1 cellular context compared by ENCODE assay signal in the genomic region with DNA sequence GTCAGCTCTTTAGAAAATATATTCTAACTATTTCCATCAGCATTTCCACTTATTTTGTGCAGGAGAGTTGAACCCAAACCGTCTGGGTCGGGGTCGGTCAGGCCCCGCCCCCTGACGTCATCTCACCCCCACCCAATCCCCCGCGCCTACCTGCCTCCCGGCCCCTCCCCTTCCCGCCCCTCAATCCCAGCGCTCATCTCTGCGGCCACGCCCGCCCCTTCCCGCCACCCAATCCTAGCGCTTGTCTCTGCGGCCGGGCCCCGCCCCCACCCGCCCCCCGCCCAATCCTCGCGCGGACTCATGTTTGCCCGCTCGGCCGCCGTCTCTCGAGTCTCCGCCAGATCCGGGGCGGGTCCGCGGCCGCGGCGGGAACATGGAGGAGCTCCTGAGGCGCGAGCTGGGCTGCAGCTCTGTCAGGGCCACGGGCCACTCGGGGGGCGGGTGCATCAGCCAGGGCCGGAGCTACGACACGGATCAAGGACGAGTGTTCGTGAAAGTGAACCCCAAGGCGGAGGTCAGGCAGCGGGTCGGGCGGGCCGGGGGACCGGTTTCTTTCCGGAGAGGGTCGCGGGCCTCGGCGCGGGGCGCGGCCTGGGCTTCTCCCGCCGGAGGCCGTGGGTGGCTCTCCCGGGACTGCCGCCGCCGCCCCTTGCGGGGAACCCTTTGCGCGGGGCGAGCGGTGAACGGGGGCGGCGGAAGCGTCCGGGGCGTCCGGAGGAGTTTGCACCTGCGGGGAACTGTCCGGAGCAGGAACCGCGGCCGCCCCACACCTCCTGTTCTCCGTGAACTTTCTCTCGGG.
TF ChIP-seq lines count a peak whose summit lies in the region.

A gene with protein sequence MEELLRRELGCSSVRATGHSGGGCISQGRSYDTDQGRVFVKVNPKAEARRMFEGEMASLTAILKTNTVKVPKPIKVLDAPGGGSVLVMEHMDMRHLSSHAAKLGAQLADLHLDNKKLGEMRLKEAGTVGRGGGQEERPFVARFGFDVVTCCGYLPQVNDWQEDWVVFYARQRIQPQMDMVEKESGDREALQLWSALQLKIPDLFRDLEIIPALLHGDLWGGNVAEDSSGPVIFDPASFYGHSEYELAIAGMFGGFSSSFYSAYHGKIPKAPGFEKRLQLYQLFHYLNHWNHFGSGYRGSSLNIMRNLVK (plus strand): TSS at position 324 of the 799 bp plus-strand sequence. CDS start 50 bp downstream, at position 374.

TF ChIP-seq in HepG2, 621 proteins besides CTCF, POLR2A, EP300 and RAD21 (continued from another document and continues in another):
- TF ChIP-seq, protein P1, sequence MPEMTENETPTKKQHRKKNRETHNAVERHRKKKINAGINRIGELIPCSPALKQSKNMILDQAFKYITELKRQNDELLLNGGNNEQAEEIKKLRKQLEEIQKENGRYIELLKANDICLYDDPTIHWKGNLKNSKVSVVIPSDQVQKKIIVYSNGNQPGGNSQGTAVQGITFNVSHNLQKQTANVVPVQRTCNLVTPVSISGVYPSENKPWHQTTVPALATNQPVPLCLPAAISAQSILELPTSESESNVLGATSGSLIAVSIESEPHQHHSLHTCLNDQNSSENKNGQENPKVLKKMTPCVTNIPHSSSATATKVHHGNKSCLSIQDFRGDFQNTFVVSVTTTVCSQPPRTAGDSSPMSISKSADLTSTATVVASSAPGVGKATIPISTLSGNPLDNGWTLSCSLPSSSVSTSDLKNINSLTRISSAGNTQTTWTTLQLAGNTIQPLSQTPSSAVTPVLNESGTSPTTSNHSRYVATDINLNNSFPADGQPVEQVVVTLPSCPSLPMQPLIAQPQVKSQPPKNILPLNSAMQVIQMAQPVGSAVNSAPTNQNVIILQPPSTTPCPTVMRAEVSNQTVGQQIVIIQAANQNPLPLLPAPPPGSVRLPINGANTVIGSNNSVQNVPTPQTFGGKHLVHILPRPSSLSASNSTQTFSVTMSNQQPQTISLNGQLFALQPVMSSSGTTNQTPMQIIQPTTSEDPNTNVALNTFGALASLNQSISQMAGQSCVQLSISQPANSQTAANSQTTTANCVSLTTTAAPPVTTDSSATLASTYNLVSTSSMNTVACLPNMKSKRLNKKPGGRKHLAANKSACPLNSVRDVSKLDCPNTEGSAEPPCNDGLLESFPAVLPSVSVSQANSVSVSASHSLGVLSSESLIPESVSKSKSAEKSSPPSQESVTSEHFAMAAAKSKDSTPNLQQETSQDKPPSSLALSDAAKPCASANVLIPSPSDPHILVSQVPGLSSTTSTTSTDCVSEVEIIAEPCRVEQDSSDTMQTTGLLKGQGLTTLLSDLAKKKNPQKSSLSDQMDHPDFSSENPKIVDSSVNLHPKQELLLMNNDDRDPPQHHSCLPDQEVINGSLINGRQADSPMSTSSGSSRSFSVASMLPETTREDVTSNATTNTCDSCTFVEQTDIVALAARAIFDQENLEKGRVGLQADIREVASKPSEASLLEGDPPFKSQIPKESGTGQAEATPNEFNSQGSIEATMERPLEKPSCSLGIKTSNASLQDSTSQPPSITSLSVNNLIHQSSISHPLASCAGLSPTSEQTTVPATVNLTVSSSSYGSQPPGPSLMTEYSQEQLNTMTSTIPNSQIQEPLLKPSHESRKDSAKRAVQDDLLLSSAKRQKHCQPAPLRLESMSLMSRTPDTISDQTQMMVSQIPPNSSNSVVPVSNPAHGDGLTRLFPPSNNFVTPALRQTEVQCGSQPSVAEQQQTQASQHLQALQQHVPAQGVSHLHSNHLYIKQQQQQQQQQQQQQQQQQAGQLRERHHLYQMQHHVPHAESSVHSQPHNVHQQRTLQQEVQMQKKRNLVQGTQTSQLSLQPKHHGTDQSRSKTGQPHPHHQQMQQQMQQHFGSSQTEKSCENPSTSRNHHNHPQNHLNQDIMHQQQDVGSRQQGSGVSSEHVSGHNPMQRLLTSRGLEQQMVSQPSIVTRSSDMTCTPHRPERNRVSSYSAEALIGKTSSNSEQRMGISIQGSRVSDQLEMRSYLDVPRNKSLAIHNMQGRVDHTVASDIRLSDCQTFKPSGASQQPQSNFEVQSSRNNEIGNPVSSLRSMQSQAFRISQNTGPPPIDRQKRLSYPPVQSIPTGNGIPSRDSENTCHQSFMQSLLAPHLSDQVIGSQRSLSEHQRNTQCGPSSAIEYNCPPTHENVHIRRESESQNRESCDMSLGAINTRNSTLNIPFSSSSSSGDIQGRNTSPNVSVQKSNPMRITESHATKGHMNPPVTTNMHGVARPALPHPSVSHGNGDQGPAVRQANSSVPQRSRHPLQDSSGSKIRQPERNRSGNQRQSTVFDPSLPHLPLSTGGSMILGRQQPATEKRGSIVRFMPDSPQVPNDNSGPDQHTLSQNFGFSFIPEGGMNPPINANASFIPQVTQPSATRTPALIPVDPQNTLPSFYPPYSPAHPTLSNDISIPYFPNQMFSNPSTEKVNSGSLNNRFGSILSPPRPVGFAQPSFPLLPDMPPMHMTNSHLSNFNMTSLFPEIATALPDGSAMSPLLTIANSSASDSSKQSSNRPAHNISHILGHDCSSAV (CRISPR knock-in tag; IDR thresholded peaks at IDR 0.05; ENCODE audit: borderline replicate concordance), result 0 out of 2 replicates have a peak, but pooled peaks have one; percentile 43
- TF ChIP-seq MTA1 (CRISPR knock-in tag; IDR thresholded peaks at IDR 0.05; ENCODE audit: borderline replicate concordance) (0 out of 2 replicates have a peak, but pooled peaks have one; percentile 40), ZNF749 (CRISPR knock-in tag; IDR thresholded peaks at IDR 0.05; ENCODE audit: borderline replicate concordance) (0 out of 2 replicates have a peak, but pooled peaks have one; percentile 18), NR1H2 (CRISPR knock-in tag; IDR thresholded peaks at IDR 0.05; ENCODE audit: borderline replicate concordance, low read depth) (no peak), ZNF709 (CRISPR knock-in tag; IDR thresholded peaks at IDR 0.05) (0 out of 2 replicates have a peak, but pooled peaks have one; percentile 57), CBX1 (IDR thresholded peaks at IDR 0.05; ENCODE audit: low read depth) (no peak), ZSCAN12 (CRISPR knock-in tag; IDR thresholded peaks at IDR 0.05) (no peak), ZBTB21 (CRISPR knock-in tag; IDR thresholded peaks at IDR 0.05) (no peak), RFXAP (CRISPR knock-in tag; IDR thresholded peaks at IDR 0.05; ENCODE audit: borderline replicate concordance) (no peak; the same call in 1 of the 2 replicates), ZNF441 (CRISPR knock-in tag; IDR thresholded peaks at IDR 0.05; ENCODE audit: borderline replicate concordance) (no peak), KDM5A (IDR thresholded peaks at IDR 0.05; ENCODE audit: borderline replicate concordance, low read length) (peak; percentile 72; the same call in 1 of the 2 replicates), ZBTB20 (CRISPR knock-in tag; IDR thresholded peaks at IDR 0.05; ENCODE audit: borderline replicate concordance, low read depth) (0 out of 2 replicates have a peak, but pooled peaks have one; percentile 5), ZNF563 (CRISPR knock-in tag; IDR thresholded peaks at IDR 0.05) (peak; percentile 67; the same call in 1 of the 2 replicates), PAX8 (CRISPR knock-in tag; IDR thresholded peaks at IDR 0.05; ENCODE audit: borderline replicate concordance) (0 out of 2 replicates have a peak, but pooled peaks have one; percentile 1), KDM5B (CRISPR knock-in tag; IDR thresholded peaks at IDR 0.05; ENCODE audit: borderline replicate concordance) (0 out of 2 replicates have a peak, but pooled peaks have one; percentile 32), ZMYM2 (CRISPR knock-in tag; IDR thresholded peaks at IDR 0.05) (no peak), CREB1 (IDR thresholded peaks at IDR 0.05) (peak; percentile 85), CREB1 (CRISPR knock-in tag; IDR thresholded peaks at IDR 0.05) (peak; percentile 66), SP1 (IDR thresholded peaks at IDR 0.05) (no peak), SP1 (CRISPR knock-in tag; IDR thresholded peaks at IDR 0.05) (peak; percentile 63), PHF20 (CRISPR knock-in tag; IDR thresholded peaks at IDR 0.05) (peak; percentile 58), ZNF138 (CRISPR knock-in tag; IDR thresholded peaks at IDR 0.05; ENCODE audit: low read depth) (no peak), MTF2 (CRISPR knock-in tag; IDR thresholded peaks at IDR 0.05; ENCODE audit: borderline replicate concordance) (no peak), ZNF180 (CRISPR knock-in tag; IDR thresholded peaks at IDR 0.05; ENCODE audit: borderline replicate concordance, low read depth) (no peak), SP2 (CRISPR knock-in tag; IDR thresholded peaks at IDR 0.05) (peak; percentile 72), HOXA7 (CRISPR knock-in tag; IDR thresholded peaks at IDR 0.05) (no peak), ZNF747 (CRISPR knock-in tag; IDR thresholded peaks at IDR 0.05; ENCODE audit: borderline replicate concordance) (peak; percentile 27; the same call in 1 of the 2 replicates), NONO (IDR thresholded peaks at IDR 0.05) (no peak), NONO (CRISPR knock-in tag; conservative IDR thresholded peaks at IDR 0.05) (peak; percentile 35; the same call in 1 of the 2 replicates), ZNF780A (CRISPR knock-in tag; IDR thresholded peaks at IDR 0.05) (peak; percentile 70)
- TF ChIP-seq, protein P2, sequence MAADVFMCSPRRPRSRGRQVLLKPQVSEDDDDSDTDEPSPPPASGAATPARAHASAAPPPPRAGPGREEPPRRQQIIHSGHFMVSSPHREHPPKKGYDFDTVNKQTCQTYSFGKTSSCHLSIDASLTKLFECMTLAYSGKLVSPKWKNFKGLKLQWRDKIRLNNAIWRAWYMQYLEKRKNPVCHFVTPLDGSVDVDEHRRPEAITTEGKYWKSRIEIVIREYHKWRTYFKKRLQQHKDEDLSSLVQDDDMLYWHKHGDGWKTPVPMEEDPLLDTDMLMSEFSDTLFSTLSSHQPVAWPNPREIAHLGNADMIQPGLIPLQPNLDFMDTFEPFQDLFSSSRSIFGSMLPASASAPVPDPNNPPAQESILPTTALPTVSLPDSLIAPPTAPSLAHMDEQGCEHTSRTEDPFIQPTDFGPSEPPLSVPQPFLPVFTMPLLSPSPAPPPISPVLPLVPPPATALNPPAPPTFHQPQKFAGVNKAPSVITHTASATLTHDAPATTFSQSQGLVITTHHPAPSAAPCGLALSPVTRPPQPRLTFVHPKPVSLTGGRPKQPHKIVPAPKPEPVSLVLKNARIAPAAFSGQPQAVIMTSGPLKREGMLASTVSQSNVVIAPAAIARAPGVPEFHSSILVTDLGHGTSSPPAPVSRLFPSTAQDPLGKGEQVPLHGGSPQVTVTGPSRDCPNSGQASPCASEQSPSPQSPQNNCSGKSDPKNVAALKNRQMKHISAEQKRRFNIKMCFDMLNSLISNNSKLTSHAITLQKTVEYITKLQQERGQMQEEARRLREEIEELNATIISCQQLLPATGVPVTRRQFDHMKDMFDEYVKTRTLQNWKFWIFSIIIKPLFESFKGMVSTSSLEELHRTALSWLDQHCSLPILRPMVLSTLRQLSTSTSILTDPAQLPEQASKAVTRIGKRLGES (CRISPR knock-in tag; IDR thresholded peaks at IDR 0.05; ENCODE audit: borderline replicate concordance), result no peak
- TF ChIP-seq, protein P3, sequence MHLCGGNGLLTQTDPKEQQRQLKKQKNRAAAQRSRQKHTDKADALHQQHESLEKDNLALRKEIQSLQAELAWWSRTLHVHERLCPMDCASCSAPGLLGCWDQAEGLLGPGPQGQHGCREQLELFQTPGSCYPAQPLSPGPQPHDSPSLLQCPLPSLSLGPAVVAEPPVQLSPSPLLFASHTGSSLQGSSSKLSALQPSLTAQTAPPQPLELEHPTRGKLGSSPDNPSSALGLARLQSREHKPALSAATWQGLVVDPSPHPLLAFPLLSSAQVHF (CRISPR knock-in tag; IDR thresholded peaks at IDR 0.05), result peak; percentile 60; the same call in 1 of the 2 replicates
- TF ChIP-seq, protein P4, sequence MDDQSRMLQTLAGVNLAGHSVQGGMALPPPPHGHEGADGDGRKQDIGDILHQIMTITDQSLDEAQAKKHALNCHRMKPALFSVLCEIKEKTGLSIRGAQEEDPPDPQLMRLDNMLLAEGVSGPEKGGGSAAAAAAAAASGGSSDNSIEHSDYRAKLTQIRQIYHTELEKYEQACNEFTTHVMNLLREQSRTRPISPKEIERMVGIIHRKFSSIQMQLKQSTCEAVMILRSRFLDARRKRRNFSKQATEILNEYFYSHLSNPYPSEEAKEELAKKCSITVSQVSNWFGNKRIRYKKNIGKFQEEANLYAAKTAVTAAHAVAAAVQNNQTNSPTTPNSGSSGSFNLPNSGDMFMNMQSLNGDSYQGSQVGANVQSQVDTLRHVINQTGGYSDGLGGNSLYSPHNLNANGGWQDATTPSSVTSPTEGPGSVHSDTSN (CRISPR knock-in tag; IDR thresholded peaks at IDR 0.05; ENCODE audit: borderline replicate concordance), result peak; percentile 35; the same call in 1 of the 2 replicates
- TF ChIP-seq, protein P5, sequence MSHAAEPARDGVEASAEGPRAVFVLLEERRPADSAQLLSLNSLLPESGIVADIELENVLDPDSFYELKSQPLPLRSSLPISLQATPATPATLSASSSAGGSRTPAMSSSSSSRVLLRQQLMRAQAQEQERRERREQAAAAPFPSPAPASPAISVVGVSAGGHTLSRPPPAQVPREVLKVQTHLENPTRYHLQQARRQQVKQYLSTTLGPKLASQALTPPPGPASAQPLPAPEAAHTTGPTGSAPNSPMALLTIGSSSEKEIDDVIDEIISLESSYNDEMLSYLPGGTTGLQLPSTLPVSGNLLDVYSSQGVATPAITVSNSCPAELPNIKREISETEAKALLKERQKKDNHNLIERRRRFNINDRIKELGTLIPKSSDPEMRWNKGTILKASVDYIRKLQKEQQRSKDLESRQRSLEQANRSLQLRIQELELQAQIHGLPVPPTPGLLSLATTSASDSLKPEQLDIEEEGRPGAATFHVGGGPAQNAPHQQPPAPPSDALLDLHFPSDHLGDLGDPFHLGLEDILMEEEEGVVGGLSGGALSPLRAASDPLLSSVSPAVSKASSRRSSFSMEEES (CRISPR knock-in tag; IDR thresholded peaks at IDR 0.05), result no peak
- TF ChIP-seq, protein P6, sequence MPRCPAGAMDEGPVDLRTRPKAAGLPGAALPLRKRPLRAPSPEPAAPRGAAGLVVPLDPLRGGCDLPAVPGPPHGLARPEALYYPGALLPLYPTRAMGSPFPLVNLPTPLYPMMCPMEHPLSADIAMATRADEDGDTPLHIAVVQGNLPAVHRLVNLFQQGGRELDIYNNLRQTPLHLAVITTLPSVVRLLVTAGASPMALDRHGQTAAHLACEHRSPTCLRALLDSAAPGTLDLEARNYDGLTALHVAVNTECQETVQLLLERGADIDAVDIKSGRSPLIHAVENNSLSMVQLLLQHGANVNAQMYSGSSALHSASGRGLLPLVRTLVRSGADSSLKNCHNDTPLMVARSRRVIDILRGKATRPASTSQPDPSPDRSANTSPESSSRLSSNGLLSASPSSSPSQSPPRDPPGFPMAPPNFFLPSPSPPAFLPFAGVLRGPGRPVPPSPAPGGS (CRISPR knock-in tag; IDR thresholded peaks at IDR 0.05), result 0 out of 2 replicates have a peak, but pooled peaks have one; percentile 55
- TF ChIP-seq, protein P7, sequence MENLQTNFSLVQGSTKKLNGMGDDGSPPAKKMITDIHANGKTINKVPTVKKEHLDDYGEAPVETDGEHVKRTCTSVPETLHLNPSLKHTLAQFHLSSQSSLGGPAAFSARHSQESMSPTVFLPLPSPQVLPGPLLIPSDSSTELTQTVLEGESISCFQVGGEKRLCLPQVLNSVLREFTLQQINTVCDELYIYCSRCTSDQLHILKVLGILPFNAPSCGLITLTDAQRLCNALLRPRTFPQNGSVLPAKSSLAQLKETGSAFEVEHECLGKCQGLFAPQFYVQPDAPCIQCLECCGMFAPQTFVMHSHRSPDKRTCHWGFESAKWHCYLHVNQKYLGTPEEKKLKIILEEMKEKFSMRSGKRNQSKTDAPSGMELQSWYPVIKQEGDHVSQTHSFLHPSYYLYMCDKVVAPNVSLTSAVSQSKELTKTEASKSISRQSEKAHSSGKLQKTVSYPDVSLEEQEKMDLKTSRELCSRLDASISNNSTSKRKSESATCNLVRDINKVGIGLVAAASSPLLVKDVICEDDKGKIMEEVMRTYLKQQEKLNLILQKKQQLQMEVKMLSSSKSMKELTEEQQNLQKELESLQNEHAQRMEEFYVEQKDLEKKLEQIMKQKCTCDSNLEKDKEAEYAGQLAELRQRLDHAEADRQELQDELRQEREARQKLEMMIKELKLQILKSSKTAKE (CRISPR knock-in tag; IDR thresholded peaks at IDR 0.05; ENCODE audit: borderline replicate concordance), result peak; percentile 76; the same call in 1 of the 2 replicates
